ENCODE assay signal across 10 cellular contexts in genomic region chr14:64234877-64235651, GRCh38. TPM values are rescaled to one million over a fixed set of nuclear protein-coding genes. Genes with fewer than 3 reads are reported as not detected.
A peak's percentile ranks its signal among the peaks of the same experiment; 100 is the strongest.
DNase-seq lines count a peak whose midpoint lies in the region; ATAC-seq, FAIRE-seq and TF ChIP-seq lines count a peak whose summit lies in the region.
"Had no signal": no experiment of that assay in that cellular context is flagged by ENCODE, and none has a peak within 500 bp of the region (broad histone marks: within the 10 kb centered on the region; RNA-seq: fewer than 3 reads in every experiment).

No MANE protein-coding gene starts in this region.

- H3K9ac ChIP-seq in HepG2 (ENCODE audit: insufficient read depth, low read depth, low read length), result no peak overlapping the region

- FAIRE-seq in HepG2 (lab: Jason Lieb, UNC), result no peak
- FAIRE-seq: islet of Langerhans had no signal

- H3K4me1 ChIP-seq in right lobe of liver, result no peaks in the 10 kb centered on the region
- no peaks in the 10 kb centered on the region for H3K4me1 ChIP-seq in HepG2 (ENCODE audit: insufficient read depth, low read length)

- DNase-seq in right lobe of liver, result peak in 1 of 3 donors; percentile 60
- no peak for DNase-seq in HepG2 (ENCODE audit: low spot score)
- DNase-seq in NCI-H1436 treated with DMSO at 0.1 percent for 48 hours (lab: John Stamatoyannopoulos, UW), result peak; percentile 4
- no peak for DNase-seq in central memory CD8-positive, alpha-beta T cell (ENCODE audit: low spot score in 2 of 2)
- DNase-seq in UCSD-AML1 (lab: John Stamatoyannopoulos, UW; ENCODE audit: unreplicated experiment), result no peak
- DNase-seq in amygdala (lab: John Stamatoyannopoulos, UW), result no peak
- no peak for DNase-seq in activated naive CD4-positive, alpha-beta T cell treated with Interleukin-2 at 50 U/mL for 16 hours

- H3K4me3 Mint-ChIP-seq in central memory CD8-positive, alpha-beta T cell, result no peak overlapping the region

- no peaks in the 10 kb centered on the region for H3K9me3 Mint-ChIP-seq in central memory CD8-positive, alpha-beta T cell

- H3K4me3 ChIP-seq in right lobe of liver (no peak overlapping the region), HepG2 (replicated peaks in 1 of 3; ENCODE audit: insufficient read depth in 1 of 3, low read depth in 2 of 3, low read length in 3 of 3) (no peak overlapping the region)

- ATAC-seq in right lobe of liver (peak in 3 of 4 donors; percentile 39 to 52 (median 52)), HepG2 (no peak; the same call in 1 of the 3 replicates), GM18873 (IDR thresholded peaks at IDR 0.05; ENCODE audit: low FRiP score, unreplicated experiment) (no peak)
- ATAC-seq in central memory CD8-positive, alpha-beta T cell (replicated peaks; ENCODE audit: extremely low read depth, poor library complexity, severe bottlenecking), result no peak

- H2AFZ ChIP-seq in HepG2 (ENCODE audit: low read length), result no peak overlapping the region

- peaks cover 28% of the 10 kb centered on the region for H3K36me3 Mint-ChIP-seq in central memory CD8-positive, alpha-beta T cell (ENCODE audit: insufficient read depth)

- no peak for TF ChIP-seq RAD21 in HepG2 (CRISPR knock-in tag; IDR thresholded peaks at IDR 0.05)

- peak overlapping the region; percentile 71 for H3K27ac Mint-ChIP-seq in central memory CD8-positive, alpha-beta T cell (ENCODE audit: low read depth)

- TF ChIP-seq POLR2A in right lobe of liver (IDR thresholded peaks at IDR 0.05) (no peak), HepG2 (IDR thresholded peaks at IDR 0.05; ENCODE audit: insufficient read depth in 1 of 2, low read depth in 2 of 2, low read length in 2 of 2) (no peak)

- H3K36me3 ChIP-seq in right lobe of liver, result peaks cover 0 to 2% (median 0%) of the 10 kb centered on the region in 4 donors
- no peaks in the 10 kb centered on the region; a peak in 1 of 5 replicates for H3K36me3 ChIP-seq in HepG2 (replicated peaks in 1 of 2; ENCODE audit: control insufficient read depth in 1 of 2, insufficient read depth in 2 of 2, low read length in 2 of 2)

- H3K9me3 ChIP-seq in right lobe of liver (no peaks in the 10 kb centered on the region), HepG2 (ENCODE audit: low read length) (no peaks in the 10 kb centered on the region)

- no peak overlapping the region for H3K27ac ChIP-seq in right lobe of liver
- no peak overlapping the region for H3K27ac ChIP-seq in HepG2 (ENCODE audit: extremely low read length, insufficient read depth, low read length)

- POLR2A ChIA-PET in HepG2 (lab: Yijun Ruan, JAX), result no interaction called here

- no peaks in the 10 kb centered on the region for H3K27me3 ChIP-seq in right lobe of liver
- H3K27me3 ChIP-seq in HepG2 (ENCODE audit: control insufficient read depth in 1 of 2, insufficient read depth in 2 of 2, low read length in 2 of 2), result no peaks in the 10 kb centered on the region; a peak in 2 of 5 replicates

- no TSS peak for BruUV-seq in HepG2 (replicated peaks; lab: Mats Ljungman, UMichigan)

- no peak for TF ChIP-seq EP300 in HepG2 (IDR thresholded peaks at IDR 0.05; ENCODE audit: low read depth in 2 of 2, low read length in 2 of 2)
- TF ChIP-seq EP300 in HepG2 (CRISPR knock-in tag; IDR thresholded peaks at IDR 0.05; ENCODE audit: borderline replicate concordance), result no peak

- peaks cover 18% of the 10 kb centered on the region for H3K4me1 Mint-ChIP-seq in central memory CD8-positive, alpha-beta T cell

- H3K27me3 Mint-ChIP-seq in central memory CD8-positive, alpha-beta T cell, result no peaks in the 10 kb centered on the region

- H3K79me2 ChIP-seq in HepG2 (ENCODE audit: insufficient read depth, low read length), result no peaks in the 10 kb centered on the region

- CTCF ChIA-PET in HepG2 (lab: Yijun Ruan, JAX; ENCODE audit: low intra/inter-chr PET ratio, low total read pairs), result no interaction called here

- 65% methylated on average over 11 of the region's 24 CpGs for WGBS in right lobe of liver (ENCODE audit: insufficient coverage, low coverage, low lambda C conversion rate, missing lambda C conversion rate)
- WGBS in HepG2 (ENCODE audit: low lambda C conversion rate), result 31% methylated on average over 19 of the region's 24 CpGs

- TF ChIP-seq CTCF in right lobe of liver (IDR thresholded peaks at IDR 0.05) (no peak), HepG2 (CRISPR knock-in tag; IDR thresholded peaks at IDR 0.05) (no peak)

- H4K20me1 ChIP-seq in HepG2 (ENCODE audit: insufficient read depth, low read length), result no peaks in the 10 kb centered on the region

- in situ Hi-C loops in HepG2 (cut with HindIII; ENCODE audit: extremely low pct_ligation_motif_present, low pct_unique_long_range_greater_than_20kb), result no loop called here

- H3K4me2 ChIP-seq in HepG2 (ENCODE audit: low read depth, low read length), result no peak overlapping the region

- intact Hi-C loops in right lobe of liver (cut with DNase I), result no loop called here
- intact Hi-C loops in HepG2 (cut with micrococcal nuclease; ENCODE audit: unreplicated experiment), result no loop called here

TF ChIP-seq in HepG2, 621 proteins besides CTCF, POLR2A, EP300 and RAD21 (continues in another document):
- TF ChIP-seq ZNF788 (CRISPR knock-in tag; IDR thresholded peaks at IDR 0.05; ENCODE audit: borderline replicate concordance) (no peak), ZBTB4 (CRISPR knock-in tag; IDR thresholded peaks at IDR 0.05; ENCODE audit: borderline replicate concordance) (no peak)

RNA-seq across cellular contexts. Expression of gene ESR2, which starts 59.1 kb away (rescaled TPM):
- under 1 TPM in 1 of 6 experiments, not detected in 5; 0.04 TPM for total RNA-seq in right lobe of liver
- total RNA-seq in HepG2 (2016; rRNA removed; fragmentation: Illumina TruSeq; extraction: Trizol), result 0.04 TPM in 1 of 2 replicates, not detected in the other
- total RNA-seq in HepG2 (2016; cell fraction: cytosol; rRNA removed; fragmentation: Illumina TruSeq; extraction: Trizol; ENCODE audit: low read depth), result not detected in 2 replicates
- total RNA-seq in HepG2 (2016; cell fraction: insoluble cytoplasmic fraction; rRNA removed; fragmentation: Illumina TruSeq; extraction: Trizol), result not detected in 2 replicates
- not detected in 2 replicates for total RNA-seq in HepG2 (2016; cell fraction: membrane; rRNA removed; fragmentation: Illumina TruSeq; extraction: Trizol)
- not detected in 2 replicates for total RNA-seq in HepG2 (2016; cell fraction: nucleus; rRNA removed; fragmentation: Illumina TruSeq; extraction: Trizol)
- 0.01 TPM in 1 of 2 replicates, not detected in the other for polyA plus RNA-seq in HepG2 (2011; rRNA removed)
- not detected in 2 replicates for polyA plus RNA-seq in HepG2 (2011; cell fraction: cytosol; rRNA removed)
- 0.03 TPM in 1 of 2 replicates, not detected in the other for polyA plus RNA-seq in HepG2 (2011; cell fraction: nucleus; rRNA removed)
- polyA plus RNA-seq in HepG2 (2012), result 0.07 and 0.16 TPM in 2 replicates
- not detected in 2 replicates for polyA plus RNA-seq in HepG2 (2016; cell fraction: cytosol; fragmentation: Illumina TruSeq; extraction: Trizol; ENCODE audit: low read depth)
- polyA plus RNA-seq in HepG2 (2016; cell fraction: insoluble cytoplasmic fraction; fragmentation: Illumina TruSeq; extraction: Trizol; ENCODE audit: low read depth), result not detected in 2 replicates
- polyA plus RNA-seq in HepG2 (2016; cell fraction: membrane; fragmentation: Illumina TruSeq; extraction: Trizol; ENCODE audit: low read depth), result not detected in 2 replicates
- polyA plus RNA-seq in HepG2 (2016; cell fraction: nucleus; fragmentation: Illumina TruSeq; extraction: Trizol; ENCODE audit: insufficient read depth, low read depth), result not detected in 2 replicates
- 0.35 TPM in 1 of 2 replicates, not detected in the other for polyA minus RNA-seq in HepG2 (2011; rRNA and poly(A)+ RNA removed; ENCODE audit: low replicate concordance)
- not detected in 2 replicates for polyA minus RNA-seq in HepG2 (2011; cell fraction: cytosol; rRNA and poly(A)+ RNA removed)
- polyA minus RNA-seq in HepG2 (2011; cell fraction: nucleus; rRNA and poly(A)+ RNA removed), result not detected in 2 replicates
- polyA plus RNA-seq: BJ had no signal

Comparison
In these comparisons a context has a peak if more than half of its experiments do, and no peak if none do; other contexts are left out.
1. ATAC-seq: peak in right lobe of liver (3 of 4); none in HepG2 (single experiment), central memory CD8-positive, alpha-beta T cell (single experiment) and GM18873 (single experiment).